In the genomic region with DNA sequence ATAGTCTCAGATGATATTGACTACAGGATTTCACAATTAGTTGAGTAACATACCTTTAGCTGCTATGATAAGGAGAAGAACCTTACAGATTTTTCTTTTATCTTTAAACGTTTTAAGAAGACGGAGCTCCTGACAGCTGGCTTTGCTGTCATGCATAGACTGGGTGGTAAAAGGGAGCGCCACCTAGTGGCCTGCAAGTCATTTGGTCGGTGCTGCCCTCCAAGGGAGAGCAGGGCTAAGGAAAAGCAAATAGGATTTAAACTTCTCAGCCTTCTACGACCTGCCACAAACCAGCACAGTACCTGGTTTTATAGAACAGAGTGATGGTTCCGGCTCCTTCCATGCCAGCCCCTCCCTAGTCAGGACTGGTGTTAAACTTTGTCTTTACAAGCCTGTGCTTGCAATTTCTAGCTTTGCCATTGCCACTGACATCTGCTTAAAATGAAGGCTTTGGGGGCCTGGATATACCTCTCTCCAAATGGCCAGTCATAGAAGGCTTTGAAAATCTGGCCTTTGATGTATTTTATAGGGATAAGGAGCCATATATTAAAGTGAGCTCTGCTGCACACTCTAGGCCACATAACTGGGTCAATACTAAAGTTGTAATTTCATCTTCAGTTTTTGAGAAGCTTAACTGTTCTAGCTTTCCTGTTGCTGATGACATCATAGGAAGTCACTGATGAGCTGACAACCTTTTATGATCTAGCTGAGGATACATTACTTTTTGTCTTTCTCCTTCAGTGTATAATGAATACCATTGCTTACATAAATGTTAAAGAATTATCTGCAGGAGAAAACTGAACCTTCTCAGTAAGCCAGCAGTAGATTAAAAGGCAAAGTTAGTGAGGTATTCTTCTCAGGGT, we compare ENCODE assay signal across 7 cellular contexts. TPM values are rescaled to one million over a fixed set of nuclear protein-coding genes. Genes with fewer than 3 reads are reported as not detected.
DNase-seq lines count a peak whose midpoint lies in the region; FAIRE-seq and TF ChIP-seq lines count a peak whose summit lies in the region.

No MANE protein-coding gene starts in this region.

- no peaks in the 10 kb centered on the region for H3K36me3 ChIP-seq in MM.1S (replicated peaks; ENCODE audit: insufficient read depth, low read length)

- no peaks in the 10 kb centered on the region for H4K20me1 ChIP-seq in MM.1S (ENCODE audit: insufficient read depth, low read length)

- no peak overlapping the region for H3K9ac ChIP-seq in MM.1S (ENCODE audit: low read length)

- no peak overlapping the region for H3K4me2 ChIP-seq in MM.1S (ENCODE audit: low read depth, low read length)

- DNase-seq in GM12891 (ENCODE audit: insufficient read length, low spot score) = peak; percentile 35
- DNase-seq in HEK293T (ENCODE audit: extremely low spot score) = peak; percentile 88
- peak; percentile 44 for DNase-seq in MM.1S
- peak; percentile 35 for DNase-seq in SKM-1 (lab: John Stamatoyannopoulos, UW; ENCODE audit: unreplicated experiment)
- DNase-seq in anterior cingulate cortex (lab: John Stamatoyannopoulos, UW) = peak in 45 of 58 donors; percentile 2 to 76 (median 48)
- peak; percentile 58 for DNase-seq in hepatic stellate cell (ENCODE audit: low spot score)
- peak; percentile 61 for DNase-seq in skeletal muscle cell (ENCODE audit: low read depth)

- no peak for TF ChIP-seq POLR2A in GM12891 (IDR thresholded peaks at IDR 0.05; ENCODE audit: low read depth, low read length)

- peak; percentile 69 for TF ChIP-seq CTCF in MM.1S (IDR thresholded peaks at IDR 0.05; ENCODE audit: low read length)

- no peak overlapping the region for H3K4me3 ChIP-seq in MM.1S (ENCODE audit: low read length)
- H3K4me3 ChIP-seq in skeletal muscle cell (ENCODE audit: low read depth, low read length) = no peak overlapping the region

- no peaks in the 10 kb centered on the region for H3F3A ChIP-seq in MM.1S (ENCODE audit: insufficient read depth, low read length)

- no peaks in the 10 kb centered on the region for H3K79me2 ChIP-seq in MM.1S (ENCODE audit: low read length)

- H3K27ac ChIP-seq in MM.1S (ENCODE audit: low read length) = no peak overlapping the region

- POLR2A ChIA-PET in HEK293T (lab: Yijun Ruan, JAX) = no interaction called here

- CTCF ChIA-PET in HEK293T (lab: Yijun Ruan, JAX) = interaction anchor here (0.6 to 2.0 kb wide), 8 partner anchors 12 to 585 kb away, joined by 3 to 14 read pairs (median 4); a partner anchor contains a TSS

- no peaks in the 10 kb centered on the region for H3K9me2 ChIP-seq in MM.1S (replicated peaks; ENCODE audit: insufficient read depth, low read length)

- H3K4me1 ChIP-seq in MM.1S (ENCODE audit: low read length) = no peaks in the 10 kb centered on the region

- H2AFZ ChIP-seq in MM.1S (ENCODE audit: low read length) = no peak overlapping the region

- FAIRE-seq in GM12891 (lab: Jason Lieb, UNC) = peak; percentile 40

- H3K9me3 ChIP-seq in MM.1S (replicated peaks; ENCODE audit: insufficient read depth, low read length) = no peaks in the 10 kb centered on the region

- no peaks in the 10 kb centered on the region for H3K27me3 ChIP-seq in MM.1S (replicated peaks; ENCODE audit: insufficient read depth, low read length)

TF ChIP-seq in GM12891, 5 proteins besides CTCF, POLR2A, EP300 and RAD21:
- TF ChIP-seq POU2F2 (IDR thresholded peaks at IDR 0.05; ENCODE audit: low read depth, low read length) = peak; percentile 45; the same call in 1 of the 2 replicates
- no peak for TF ChIP-seq PAX5 (IDR thresholded peaks at IDR 0.05; ENCODE audit: insufficient read depth, low read length, severe bottlenecking)
- TF ChIP-seq SPI1 (IDR thresholded peaks at IDR 0.05; ENCODE audit: low read depth, low read length) = no peak
- no peak for TF ChIP-seq POLR2AphosphoS5 (IDR thresholded peaks at IDR 0.05; ENCODE audit: low read depth, low read length)
- TF ChIP-seq TAF1 (IDR thresholded peaks at IDR 0.05; ENCODE audit: low read depth, low read length) = no peak

TF ChIP-seq in HEK293T, 16 proteins besides CTCF, POLR2A, EP300 and RAD21:
- TF ChIP-seq, protein P1, sequence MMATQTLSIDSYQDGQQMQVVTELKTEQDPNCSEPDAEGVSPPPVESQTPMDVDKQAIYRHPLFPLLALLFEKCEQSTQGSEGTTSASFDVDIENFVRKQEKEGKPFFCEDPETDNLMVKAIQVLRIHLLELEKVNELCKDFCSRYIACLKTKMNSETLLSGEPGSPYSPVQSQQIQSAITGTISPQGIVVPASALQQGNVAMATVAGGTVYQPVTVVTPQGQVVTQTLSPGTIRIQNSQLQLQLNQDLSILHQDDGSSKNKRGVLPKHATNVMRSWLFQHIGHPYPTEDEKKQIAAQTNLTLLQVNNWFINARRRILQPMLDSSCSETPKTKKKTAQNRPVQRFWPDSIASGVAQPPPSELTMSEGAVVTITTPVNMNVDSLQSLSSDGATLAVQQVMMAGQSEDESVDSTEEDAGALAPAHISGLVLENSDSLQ (IDR thresholded peaks at IDR 0.05) = peak; percentile 34; the same call in 1 of the 2 replicates
- TF ChIP-seq HDGF (IDR thresholded peaks at IDR 0.05; ENCODE audit: borderline replicate concordance) (no peak), NFRKB (IDR thresholded peaks at IDR 0.05) (no peak)
TF ChIP-seq in HEK293T: peak in this region for 1.

RNA-seq across cellular contexts. Expression of a gene that starts 31.1 kb away (rescaled TPM):
- polyA plus RNA-seq in GM12891 (2012; ENCODE audit: low read depth, missing spikeins) = 0.03 TPM

Comparison
In these comparisons a context has a peak if more than half of its experiments do, and no peak if none do; other contexts are left out.
1. DNase-seq: peak in every context shown above with its lines; median percentile 88 in HEK293T; 61 in skeletal muscle cell; 58 in hepatic stellate cell; 48 in anterior cingulate cortex; 44 in MM.1S; 35 in GM12891; 35 in SKM-1.